ENCODE assay signal across 1 cellular context in the genomic region with DNA sequence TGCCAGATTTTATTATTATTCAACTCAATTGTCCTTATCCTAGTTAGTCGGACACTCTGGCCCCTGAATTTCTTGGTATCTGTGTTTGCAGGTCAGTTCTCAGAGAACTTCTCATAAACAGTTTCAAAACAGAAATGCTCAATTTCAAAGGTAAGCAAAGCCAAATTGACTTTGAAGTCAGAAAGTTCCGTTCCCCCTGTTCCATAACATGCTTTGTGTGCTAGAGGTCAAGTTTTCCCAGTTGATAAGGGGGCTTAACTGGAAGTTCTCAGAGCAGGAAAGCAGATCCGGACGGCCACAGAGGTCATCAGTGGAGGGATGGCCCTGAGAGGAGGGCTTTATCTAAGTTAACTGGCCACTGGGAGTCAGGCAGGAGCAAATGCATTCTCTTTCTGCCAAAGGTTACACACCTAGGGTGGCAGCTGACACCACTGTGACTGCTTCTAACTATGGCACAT.
A peak's percentile ranks its signal among the peaks of the same experiment; 100 is the strongest.
TF ChIP-seq lines count a peak whose summit lies in the region.

No MANE protein-coding gene starts in this region.

TF ChIP-seq in HepG2, 621 proteins besides CTCF, POLR2A, EP300 and RAD21 (continued from another document and continues in another):
- TF ChIP-seq, protein P1, sequence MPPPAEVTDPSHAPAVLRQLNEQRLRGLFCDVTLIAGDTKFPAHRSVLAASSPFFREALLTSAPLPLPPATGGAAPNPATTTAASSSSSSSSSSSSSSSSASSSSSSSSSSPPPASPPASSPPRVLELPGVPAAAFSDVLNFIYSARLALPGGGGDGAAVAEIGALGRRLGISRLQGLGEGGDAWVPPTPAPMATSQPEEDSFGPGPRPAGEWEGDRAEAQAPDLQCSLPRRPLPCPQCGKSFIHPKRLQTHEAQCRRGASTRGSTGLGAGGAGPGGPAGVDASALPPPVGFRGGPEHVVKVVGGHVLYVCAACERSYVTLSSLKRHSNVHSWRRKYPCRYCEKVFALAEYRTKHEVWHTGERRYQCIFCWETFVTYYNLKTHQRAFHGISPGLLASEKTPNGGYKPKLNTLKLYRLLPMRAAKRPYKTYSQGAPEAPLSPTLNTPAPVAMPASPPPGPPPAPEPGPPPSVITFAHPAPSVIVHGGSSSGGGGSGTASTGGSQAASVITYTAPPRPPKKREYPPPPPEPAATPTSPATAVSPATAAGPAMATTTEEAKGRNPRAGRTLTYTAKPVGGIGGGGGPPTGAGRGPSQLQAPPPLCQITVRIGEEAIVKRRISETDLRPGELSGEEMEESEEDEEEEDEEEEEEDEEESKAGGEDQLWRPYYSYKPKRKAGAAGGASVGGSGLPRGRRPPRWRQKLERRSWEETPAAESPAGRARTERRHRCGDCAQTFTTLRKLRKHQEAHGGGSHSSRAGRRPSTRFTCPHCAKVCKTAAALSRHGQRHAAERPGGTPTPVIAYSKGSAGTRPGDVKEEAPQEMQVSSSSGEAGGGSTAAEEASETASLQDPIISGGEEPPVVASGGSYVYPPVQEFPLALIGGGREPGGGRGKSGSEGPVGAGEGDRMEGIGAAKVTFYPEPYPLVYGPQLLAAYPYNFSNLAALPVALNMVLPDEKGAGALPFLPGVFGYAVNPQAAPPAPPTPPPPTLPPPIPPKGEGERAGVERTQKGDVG (CRISPR knock-in tag; IDR thresholded peaks at IDR 0.05; ENCODE audit: borderline replicate concordance), result no peak
- TF ChIP-seq, protein P2, sequence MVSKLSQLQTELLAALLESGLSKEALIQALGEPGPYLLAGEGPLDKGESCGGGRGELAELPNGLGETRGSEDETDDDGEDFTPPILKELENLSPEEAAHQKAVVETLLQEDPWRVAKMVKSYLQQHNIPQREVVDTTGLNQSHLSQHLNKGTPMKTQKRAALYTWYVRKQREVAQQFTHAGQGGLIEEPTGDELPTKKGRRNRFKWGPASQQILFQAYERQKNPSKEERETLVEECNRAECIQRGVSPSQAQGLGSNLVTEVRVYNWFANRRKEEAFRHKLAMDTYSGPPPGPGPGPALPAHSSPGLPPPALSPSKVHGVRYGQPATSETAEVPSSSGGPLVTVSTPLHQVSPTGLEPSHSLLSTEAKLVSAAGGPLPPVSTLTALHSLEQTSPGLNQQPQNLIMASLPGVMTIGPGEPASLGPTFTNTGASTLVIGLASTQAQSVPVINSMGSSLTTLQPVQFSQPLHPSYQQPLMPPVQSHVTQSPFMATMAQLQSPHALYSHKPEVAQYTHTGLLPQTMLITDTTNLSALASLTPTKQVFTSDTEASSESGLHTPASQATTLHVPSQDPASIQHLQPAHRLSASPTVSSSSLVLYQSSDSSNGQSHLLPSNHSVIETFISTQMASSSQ (IDR thresholded peaks at IDR 0.05; ENCODE audit: low read depth), result peak; percentile 51; the same call in 1 of the 2 replicates
- TF ChIP-seq, protein P2 (CRISPR knock-in tag; IDR thresholded peaks at IDR 0.05; ENCODE audit: borderline replicate concordance), result peak; percentile 86; the same call in 1 of the 2 replicates
- peak; percentile 62; the same call in 1 of the 2 replicates for TF ChIP-seq ZNF431 (CRISPR knock-in tag; IDR thresholded peaks at IDR 0.05; ENCODE audit: borderline replicate concordance, low read depth)
- TF ChIP-seq, protein P3, sequence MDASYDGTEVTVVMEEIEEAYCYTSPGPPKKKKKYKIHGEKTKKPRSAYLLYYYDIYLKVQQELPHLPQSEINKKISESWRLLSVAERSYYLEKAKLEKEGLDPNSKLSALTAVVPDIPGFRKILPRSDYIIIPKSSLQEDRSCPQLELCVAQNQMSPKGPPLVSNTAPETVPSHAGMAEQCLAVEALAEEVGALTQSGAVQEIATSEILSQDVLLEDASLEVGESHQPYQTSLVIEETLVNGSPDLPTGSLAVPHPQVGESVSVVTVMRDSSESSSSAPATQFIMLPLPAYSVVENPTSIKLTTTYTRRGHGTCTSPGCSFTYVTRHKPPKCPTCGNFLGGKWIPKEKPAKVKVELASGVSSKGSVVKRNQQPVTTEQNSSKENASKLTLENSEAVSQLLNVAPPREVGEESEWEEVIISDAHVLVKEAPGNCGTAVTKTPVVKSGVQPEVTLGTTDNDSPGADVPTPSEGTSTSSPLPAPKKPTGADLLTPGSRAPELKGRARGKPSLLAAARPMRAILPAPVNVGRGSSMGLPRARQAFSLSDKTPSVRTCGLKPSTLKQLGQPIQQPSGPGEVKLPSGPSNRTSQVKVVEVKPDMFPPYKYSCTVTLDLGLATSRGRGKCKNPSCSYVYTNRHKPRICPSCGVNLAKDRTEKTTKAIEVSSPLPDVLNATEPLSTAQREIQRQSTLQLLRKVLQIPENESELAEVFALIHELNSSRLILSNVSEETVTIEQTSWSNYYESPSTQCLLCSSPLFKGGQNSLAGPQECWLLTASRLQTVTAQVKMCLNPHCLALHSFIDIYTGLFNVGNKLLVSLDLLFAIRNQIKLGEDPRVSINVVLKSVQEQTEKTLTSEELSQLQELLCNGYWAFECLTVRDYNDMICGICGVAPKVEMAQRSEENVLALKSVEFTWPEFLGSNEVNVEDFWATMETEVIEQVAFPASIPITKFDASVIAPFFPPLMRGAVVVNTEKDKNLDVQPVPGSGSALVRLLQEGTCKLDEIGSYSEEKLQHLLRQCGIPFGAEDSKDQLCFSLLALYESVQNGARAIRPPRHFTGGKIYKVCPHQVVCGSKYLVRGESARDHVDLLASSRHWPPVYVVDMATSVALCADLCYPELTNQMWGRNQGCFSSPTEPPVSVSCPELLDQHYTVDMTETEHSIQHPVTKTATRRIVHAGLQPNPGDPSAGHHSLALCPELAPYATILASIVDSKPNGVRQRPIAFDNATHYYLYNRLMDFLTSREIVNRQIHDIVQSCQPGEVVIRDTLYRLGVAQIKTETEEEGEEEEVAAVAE (CRISPR knock-in tag; IDR thresholded peaks at IDR 0.05; ENCODE audit: borderline replicate concordance), result 0 out of 2 replicates have a peak, but pooled peaks have one; percentile 42
- no peak for TF ChIP-seq ZBTB7A (CRISPR knock-in tag; IDR thresholded peaks at IDR 0.05)
- TF ChIP-seq, protein P4, sequence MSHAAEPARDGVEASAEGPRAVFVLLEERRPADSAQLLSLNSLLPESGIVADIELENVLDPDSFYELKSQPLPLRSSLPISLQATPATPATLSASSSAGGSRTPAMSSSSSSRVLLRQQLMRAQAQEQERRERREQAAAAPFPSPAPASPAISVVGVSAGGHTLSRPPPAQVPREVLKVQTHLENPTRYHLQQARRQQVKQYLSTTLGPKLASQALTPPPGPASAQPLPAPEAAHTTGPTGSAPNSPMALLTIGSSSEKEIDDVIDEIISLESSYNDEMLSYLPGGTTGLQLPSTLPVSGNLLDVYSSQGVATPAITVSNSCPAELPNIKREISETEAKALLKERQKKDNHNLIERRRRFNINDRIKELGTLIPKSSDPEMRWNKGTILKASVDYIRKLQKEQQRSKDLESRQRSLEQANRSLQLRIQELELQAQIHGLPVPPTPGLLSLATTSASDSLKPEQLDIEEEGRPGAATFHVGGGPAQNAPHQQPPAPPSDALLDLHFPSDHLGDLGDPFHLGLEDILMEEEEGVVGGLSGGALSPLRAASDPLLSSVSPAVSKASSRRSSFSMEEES (CRISPR knock-in tag; IDR thresholded peaks at IDR 0.05), result peak; percentile 77
- TF ChIP-seq ZNF260 (CRISPR knock-in tag; IDR thresholded peaks at IDR 0.05; ENCODE audit: borderline replicate concordance, low read depth), result no peak
- TF ChIP-seq ZNF724P (CRISPR knock-in tag; IDR thresholded peaks at IDR 0.05; ENCODE audit: borderline replicate concordance), result no peak
- peak; percentile 45; the same call in 1 of the 2 replicates for TF ChIP-seq MEIS1 (CRISPR knock-in tag; IDR thresholded peaks at IDR 0.05; ENCODE audit: borderline replicate concordance)
- TF ChIP-seq CBFB (CRISPR knock-in tag; IDR thresholded peaks at IDR 0.05), result peak; percentile 60; the same call in 1 of the 2 replicates
- TF ChIP-seq BHLHE40 (IDR thresholded peaks at IDR 0.05; ENCODE audit: low read length), result no peak
- 0 out of 2 replicates have a peak, but pooled peaks have one; percentile 49 for TF ChIP-seq ETV6 (CRISPR knock-in tag; conservative IDR thresholded peaks at IDR 0.05)
- TF ChIP-seq ZNF644 (CRISPR knock-in tag; IDR thresholded peaks at IDR 0.05; ENCODE audit: low read depth), result peak; percentile 79
- no peak for TF ChIP-seq PCBP1 (IDR thresholded peaks at IDR 0.05; ENCODE audit: borderline replicate concordance, low read depth, low read length)
- no peak for TF ChIP-seq RORA (CRISPR knock-in tag; IDR thresholded peaks at IDR 0.05)
- TF ChIP-seq, protein P5, sequence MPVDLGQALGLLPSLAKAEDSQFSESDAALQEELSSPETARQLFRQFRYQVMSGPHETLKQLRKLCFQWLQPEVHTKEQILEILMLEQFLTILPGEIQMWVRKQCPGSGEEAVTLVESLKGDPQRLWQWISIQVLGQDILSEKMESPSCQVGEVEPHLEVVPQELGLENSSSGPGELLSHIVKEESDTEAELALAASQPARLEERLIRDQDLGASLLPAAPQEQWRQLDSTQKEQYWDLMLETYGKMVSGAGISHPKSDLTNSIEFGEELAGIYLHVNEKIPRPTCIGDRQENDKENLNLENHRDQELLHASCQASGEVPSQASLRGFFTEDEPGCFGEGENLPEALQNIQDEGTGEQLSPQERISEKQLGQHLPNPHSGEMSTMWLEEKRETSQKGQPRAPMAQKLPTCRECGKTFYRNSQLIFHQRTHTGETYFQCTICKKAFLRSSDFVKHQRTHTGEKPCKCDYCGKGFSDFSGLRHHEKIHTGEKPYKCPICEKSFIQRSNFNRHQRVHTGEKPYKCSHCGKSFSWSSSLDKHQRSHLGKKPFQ (CRISPR knock-in tag; IDR thresholded peaks at IDR 0.05; ENCODE audit: insufficient replicate concordance), result no peak
- no peak for TF ChIP-seq EED (CRISPR knock-in tag; IDR thresholded peaks at IDR 0.05)
- TF ChIP-seq KAT8 (CRISPR knock-in tag; IDR thresholded peaks at IDR 0.05), result peak; percentile 57
- TF ChIP-seq ZNF253 (CRISPR knock-in tag; IDR thresholded peaks at IDR 0.05; ENCODE audit: borderline replicate concordance), result no peak
- TF ChIP-seq, protein P6, sequence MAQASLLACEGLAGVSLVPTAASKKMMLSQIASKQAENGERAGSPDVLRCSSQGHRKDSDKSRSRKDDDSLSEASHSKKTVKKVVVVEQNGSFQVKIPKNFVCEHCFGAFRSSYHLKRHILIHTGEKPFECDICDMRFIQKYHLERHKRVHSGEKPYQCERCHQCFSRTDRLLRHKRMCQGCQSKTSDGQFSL (CRISPR knock-in tag; IDR thresholded peaks at IDR 0.05), result no peak
- TF ChIP-seq ZNF382 (CRISPR knock-in tag; IDR thresholded peaks at IDR 0.05; ENCODE audit: borderline replicate concordance), result no peak
- no peak for TF ChIP-seq ONECUT2 (CRISPR knock-in tag; IDR thresholded peaks at IDR 0.05)
- TF ChIP-seq, protein P7, sequence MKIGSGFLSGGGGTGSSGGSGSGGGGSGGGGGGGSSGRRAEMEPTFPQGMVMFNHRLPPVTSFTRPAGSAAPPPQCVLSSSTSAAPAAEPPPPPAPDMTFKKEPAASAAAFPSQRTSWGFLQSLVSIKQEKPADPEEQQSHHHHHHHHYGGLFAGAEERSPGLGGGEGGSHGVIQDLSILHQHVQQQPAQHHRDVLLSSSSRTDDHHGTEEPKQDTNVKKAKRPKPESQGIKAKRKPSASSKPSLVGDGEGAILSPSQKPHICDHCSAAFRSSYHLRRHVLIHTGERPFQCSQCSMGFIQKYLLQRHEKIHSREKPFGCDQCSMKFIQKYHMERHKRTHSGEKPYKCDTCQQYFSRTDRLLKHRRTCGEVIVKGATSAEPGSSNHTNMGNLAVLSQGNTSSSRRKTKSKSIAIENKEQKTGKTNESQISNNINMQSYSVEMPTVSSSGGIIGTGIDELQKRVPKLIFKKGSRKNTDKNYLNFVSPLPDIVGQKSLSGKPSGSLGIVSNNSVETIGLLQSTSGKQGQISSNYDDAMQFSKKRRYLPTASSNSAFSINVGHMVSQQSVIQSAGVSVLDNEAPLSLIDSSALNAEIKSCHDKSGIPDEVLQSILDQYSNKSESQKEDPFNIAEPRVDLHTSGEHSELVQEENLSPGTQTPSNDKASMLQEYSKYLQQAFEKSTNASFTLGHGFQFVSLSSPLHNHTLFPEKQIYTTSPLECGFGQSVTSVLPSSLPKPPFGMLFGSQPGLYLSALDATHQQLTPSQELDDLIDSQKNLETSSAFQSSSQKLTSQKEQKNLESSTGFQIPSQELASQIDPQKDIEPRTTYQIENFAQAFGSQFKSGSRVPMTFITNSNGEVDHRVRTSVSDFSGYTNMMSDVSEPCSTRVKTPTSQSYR (CRISPR knock-in tag; IDR thresholded peaks at IDR 0.05; ENCODE audit: borderline replicate concordance), result peak; percentile 51; the same call in 1 of the 2 replicates
- TF ChIP-seq, protein P8, sequence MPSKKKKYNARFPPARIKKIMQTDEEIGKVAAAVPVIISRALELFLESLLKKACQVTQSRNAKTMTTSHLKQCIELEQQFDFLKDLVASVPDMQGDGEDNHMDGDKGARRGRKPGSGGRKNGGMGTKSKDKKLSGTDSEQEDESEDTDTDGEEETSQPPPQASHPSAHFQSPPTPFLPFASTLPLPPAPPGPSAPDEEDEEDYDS (CRISPR knock-in tag; IDR thresholded peaks at IDR 0.05), result peak; percentile 25; the same call in 1 of the 2 replicates
- TF ChIP-seq PAF1 (CRISPR knock-in tag; IDR thresholded peaks at IDR 0.05), result no peak
- no peak for TF ChIP-seq SOX6 (IDR thresholded peaks at IDR 0.05)
- peak; percentile 97 for TF ChIP-seq SOX6 (CRISPR knock-in tag; IDR thresholded peaks at IDR 0.05)
- peak; percentile 83; the same call in 1 of the 2 replicates for TF ChIP-seq HMG20A (CRISPR knock-in tag; IDR thresholded peaks at IDR 0.05; ENCODE audit: borderline replicate concordance)
- peak; percentile 23; the same call in 1 of the 2 replicates for TF ChIP-seq ZSCAN31 (CRISPR knock-in tag; IDR thresholded peaks at IDR 0.05; ENCODE audit: low read depth)
- 0 out of 2 replicates have a peak, but pooled peaks have one; percentile 33 for TF ChIP-seq SP4 (CRISPR knock-in tag; IDR thresholded peaks at IDR 0.05)
- TF ChIP-seq MED1 (CRISPR knock-in tag; IDR thresholded peaks at IDR 0.05), result peak; percentile 98
- peak; percentile 68; the same call in 1 of the 2 replicates for TF ChIP-seq ZFP1 (CRISPR knock-in tag; IDR thresholded peaks at IDR 0.05)
- TF ChIP-seq ZNF296 (CRISPR knock-in tag; conservative IDR thresholded peaks at IDR 0.05), result no peak; the same call in 1 of the 2 replicates
- peak; percentile 30 for TF ChIP-seq ZNF883 (CRISPR knock-in tag; IDR thresholded peaks at IDR 0.05; ENCODE audit: not compliant biosample characterization)
- peak; percentile 49 for TF ChIP-seq ELF1 (CRISPR knock-in tag; IDR thresholded peaks at IDR 0.05)
- TF ChIP-seq ZBTB21 (CRISPR knock-in tag; IDR thresholded peaks at IDR 0.05), result no peak
- peak; percentile 97 for TF ChIP-seq NCOA2 (CRISPR knock-in tag; IDR thresholded peaks at IDR 0.05)
- no peak for TF ChIP-seq SRSF9 (IDR thresholded peaks at IDR 0.05; ENCODE audit: borderline replicate concordance, insufficient read depth, low read depth, low read length, poor library complexity, severe bottlenecking)
- no peak for TF ChIP-seq MZF1 (CRISPR knock-in tag; IDR thresholded peaks at IDR 0.05; ENCODE audit: borderline replicate concordance)
- TF ChIP-seq PPARG (CRISPR knock-in tag; conservative IDR thresholded peaks at IDR 0.05), result peak; percentile 99
- TF ChIP-seq NFYB (CRISPR knock-in tag; IDR thresholded peaks at IDR 0.05), result no peak
